ENCODE assay signal across 10 cellular contexts in the genomic region with DNA sequence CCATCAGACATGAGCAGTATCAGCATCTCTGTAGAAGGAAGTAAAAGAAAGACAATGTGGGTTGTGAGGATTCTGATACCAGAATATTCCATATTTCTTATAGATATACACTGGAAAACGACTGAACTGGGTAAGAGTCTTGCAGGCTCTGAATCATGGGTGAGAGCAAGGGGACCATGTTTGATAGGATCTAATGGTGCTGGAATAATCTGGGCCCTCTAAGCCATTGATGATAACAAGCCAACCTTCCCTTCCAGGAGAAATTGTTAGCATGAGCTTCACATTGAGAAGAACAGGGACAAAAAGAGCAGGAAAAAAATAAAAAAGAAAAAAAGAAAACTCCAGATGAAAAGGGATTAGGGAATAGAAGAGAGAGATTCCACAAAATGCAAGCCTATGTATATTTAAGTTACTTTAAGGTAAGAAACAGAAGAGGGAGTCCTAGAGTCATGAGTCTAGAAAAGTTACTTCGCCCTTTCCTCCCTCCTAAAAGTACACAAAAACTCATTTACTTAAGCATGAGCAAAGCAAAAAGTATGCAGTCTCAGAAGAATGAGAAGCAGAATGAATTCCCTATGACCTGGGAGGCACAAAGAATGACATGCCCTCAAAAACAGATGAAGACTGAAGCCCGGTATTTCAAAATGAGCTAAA.
DNase-seq lines count a peak whose midpoint lies in the region; ATAC-seq, FAIRE-seq and TF ChIP-seq lines count a peak whose summit lies in the region.
"Had no signal": no experiment of that assay in that cellular context is flagged by ENCODE, and none has a peak within 500 bp of the region (broad histone marks: within the 10 kb centered on the region; RNA-seq: fewer than 3 reads in every experiment).

No MANE protein-coding gene starts in this region.

- H3K9me3 ChIP-seq in T-helper 17 cell (ENCODE audit: control insufficient read depth, low read length, poor library complexity, severe bottlenecking), result no peaks in the 10 kb centered on the region
- H3K9me3 ChIP-seq in OCI-LY7 (ENCODE audit: low read length), result no peaks in the 10 kb centered on the region
- H3K9me3 ChIP-seq in suprapubic skin, result no peaks in the 10 kb centered on the region

- WGBS in suprapubic skin, result 42% methylated on average over 3 of the region's 3 CpGs

- no peak overlapping the region for H3K27ac ChIP-seq in OCI-LY7 (ENCODE audit: low read depth, low read length, poor library complexity, severe bottlenecking)
- no peak overlapping the region for H3K27ac ChIP-seq in suprapubic skin

- BruUV-seq in OCI-LY7 (replicated peaks; lab: Mats Ljungman, UMichigan), result no TSS peak

- POLR2A ChIA-PET in OCI-LY7 (lab: Charles Lee), result no interaction called here

- H3K4me1 Mint-ChIP-seq in chondrocyte (ENCODE audit: low read depth) (peaks cover 12% of the 10 kb centered on the region), mesothelial cell of epicardium (peaks cover 15% of the 10 kb centered on the region), T-helper 17 cell (no peaks in the 10 kb centered on the region)

- FAIRE-seq in HTR-8/SVneo (lab: Jason Lieb, UNC), result no peak

- H3K9me3 Mint-ChIP-seq in chondrocyte (ENCODE audit: low read depth) (peaks cover 2% of the 10 kb centered on the region), mesothelial cell of epicardium (peaks cover 9% of the 10 kb centered on the region)

- intact Hi-C loops in OCI-LY7 (cut with micrococcal nuclease; ENCODE audit: unreplicated experiment), result no loop called here
- intact Hi-C loops in left ventricle myocardium superior (cut with micrococcal nuclease), result no loop called here

- H3K36me3 Mint-ChIP-seq in chondrocyte (ENCODE audit: low read depth) (no peaks in the 10 kb centered on the region), mesothelial cell of epicardium (no peaks in the 10 kb centered on the region), T-helper 17 cell (ENCODE audit: low read depth) (no peaks in the 10 kb centered on the region)

- H3K4me1 ChIP-seq in OCI-LY7 (ENCODE audit: insufficient read depth, low read length, poor library complexity, severe bottlenecking) (no peaks in the 10 kb centered on the region), suprapubic skin (no peaks in the 10 kb centered on the region)

- no peak for TF ChIP-seq EP300 in suprapubic skin (IDR thresholded peaks at IDR 0.05)

- H3K4me3 Mint-ChIP-seq in chondrocyte (ENCODE audit: unreplicated experiment) (no peak overlapping the region), mesothelial cell of epicardium (no peak overlapping the region), T-helper 17 cell (no peak overlapping the region)

- no peak overlapping the region for H3K4me2 ChIP-seq in OCI-LY7 (ENCODE audit: low read length)

- H3K27ac Mint-ChIP-seq in chondrocyte (ENCODE audit: unreplicated experiment), result peak overlapping the region; percentile 70
- H3K27ac Mint-ChIP-seq in mesothelial cell of epicardium, result peak overlapping the region; percentile 50
- H3K27ac Mint-ChIP-seq in T-helper 17 cell, result no peak overlapping the region

- ATAC-seq in T-helper 17 cell, result no peak
- no peak for ATAC-seq in left ventricle myocardium superior

- H3K4me3 ChIP-seq in AG10803 (ENCODE audit: low read length) (no peak overlapping the region), OCI-LY7 (ENCODE audit: low read depth, low read length, poor library complexity, severe bottlenecking) (no peak overlapping the region), suprapubic skin (no peak overlapping the region)

- H3K27me3 ChIP-seq in suprapubic skin, result no peaks in the 10 kb centered on the region

- TF ChIP-seq CTCF in AG10803 (conservative IDR thresholded peaks at IDR 0.05; ENCODE audit: low read length) (peak; percentile 57), chondrocyte (IDR thresholded peaks at IDR 0.05) (peak; percentile 76), mesothelial cell of epicardium (IDR thresholded peaks at IDR 0.05; ENCODE audit: unreplicated experiment) (no peak), OCI-LY7 (conservative IDR thresholded peaks at IDR 0.05; ENCODE audit: low read length) (no peak), suprapubic skin (IDR thresholded peaks at IDR 0.05) (no peak)

- H2AFZ ChIP-seq in OCI-LY7 (ENCODE audit: low read length), result no peak overlapping the region

- H3K9me2 ChIP-seq in OCI-LY7 (ENCODE audit: insufficient read depth, low read length), result no peaks in the 10 kb centered on the region

- CTCF ChIA-PET in OCI-LY7 (lab: Charles Lee; ENCODE audit: unreplicated experiment), result no interaction called here

- H3K27me3 Mint-ChIP-seq in chondrocyte (ENCODE audit: low read depth) (peaks cover 2% of the 10 kb centered on the region), mesothelial cell of epicardium (ENCODE audit: low read depth) (no peaks in the 10 kb centered on the region), T-helper 17 cell (peaks cover 12% of the 10 kb centered on the region)

- TF ChIP-seq POLR2A in suprapubic skin (IDR thresholded peaks at IDR 0.05), result no peak

- no peaks in the 10 kb centered on the region for H3K36me3 ChIP-seq in OCI-LY7 (ENCODE audit: insufficient read depth, low read length)
- H3K36me3 ChIP-seq in suprapubic skin, result no peaks in the 10 kb centered on the region

- DNase-seq in AG10803 (ENCODE audit: low read depth) (peak; percentile 84), HTR-8/SVneo (ENCODE audit: insufficient read length, low spot score) (peak; percentile 33), chondrocyte (ENCODE audit: low spot score) (no peak), mesothelial cell of epicardium (ENCODE audit: low spot score in 2 of 2, unreplicated experiment in 2 of 2) (no peak), T-helper 17 cell (no peak), OCI-LY7 (ENCODE audit: low spot score) (no peak), suprapubic skin (ENCODE audit: low spot score in 2 of 2) (no peak), left ventricle myocardium superior (no peak)
- DNase-seq: activated CD4-positive, alpha-beta T cell treated with anti-CD3 and anti-CD28 coated beads, Interleukin-2, amount 50 U/mL, for 1 hour; central memory CD4-positive, alpha-beta T cell had no signal

- no peaks in the 10 kb centered on the region for H4K20me1 ChIP-seq in OCI-LY7 (ENCODE audit: insufficient read depth, low read length)

- no peaks in the 10 kb centered on the region for H3K79me2 ChIP-seq in OCI-LY7 (ENCODE audit: insufficient read depth, low read depth, low read length)

Comparison
In these comparisons a context has a peak if more than half of its experiments do, and no peak if none do; other contexts are left out.
1. DNase-seq: peak in AG10803 (single experiment) and HTR-8/SVneo (single experiment); none in chondrocyte (single experiment), mesothelial cell of epicardium (0 of 2), T-helper 17 cell (0 of 3), OCI-LY7 (single experiment), suprapubic skin (0 of 2) and left ventricle myocardium superior (single experiment).
2. CTCF ChIP-seq: peak in AG10803 (single experiment) and chondrocyte (single experiment); none in mesothelial cell of epicardium (single experiment), OCI-LY7 (single experiment) and suprapubic skin (0 of 2).